ENCODE assay signal across 10 cellular contexts in the genomic region with DNA sequence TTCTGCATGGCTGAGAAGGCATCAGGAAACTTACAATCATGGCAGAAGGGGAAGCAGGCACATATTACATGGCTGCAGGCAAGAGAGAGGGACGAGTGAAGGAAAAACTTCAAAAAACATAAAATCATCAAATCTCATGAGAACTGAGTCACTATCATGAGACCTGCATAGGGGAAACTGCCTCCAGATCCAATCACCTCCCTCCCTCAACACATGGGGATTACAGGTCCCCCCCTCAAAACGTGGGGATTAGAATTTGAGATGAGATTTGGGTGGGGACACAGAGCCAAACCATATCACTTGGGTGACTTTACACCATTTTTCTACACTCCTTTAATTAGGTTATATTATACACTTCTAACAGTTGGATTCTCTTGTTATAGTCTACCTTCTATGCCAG.
"Had no signal": no experiment of that assay in that cellular context is flagged by ENCODE, and none has a peak within 500 bp of the region (broad histone marks: within the 10 kb centered on the region; RNA-seq: fewer than 3 reads in every experiment).

No MANE protein-coding gene starts in this region.

- H3K9me3 Mint-ChIP-seq: GM23338 had no signal

- H3K4me2 ChIP-seq: GM23338 had no signal

- H3K27ac Mint-ChIP-seq: GM23338, HFFc6 had no signal

- H3K4me1 Mint-ChIP-seq: GM23338 had no signal

- H3K9ac ChIP-seq: GM23248 had no signal

- H3K4me3 Mint-ChIP-seq: GM23338, HFFc6 had no signal

- DNase-seq: GM23248, GOT3, H7, HCEC 1CT, HFFc6 had no signal

- FAIRE-seq: H1, H54 had no signal

- H3K4me3 ChIP-seq: GM23248, GM23338, HAP-1 had no signal

- ATAC-seq: GM23338, HCT116 had no signal

- H3K4me1 ChIP-seq: HAP-1 had no signal

- H2AFZ ChIP-seq: GM23248, GM23338 had no signal

- H3K27ac ChIP-seq: GM23248 had no signal

- H3K36me3 ChIP-seq: HAP-1 had no signal
